In the genomic region with DNA sequence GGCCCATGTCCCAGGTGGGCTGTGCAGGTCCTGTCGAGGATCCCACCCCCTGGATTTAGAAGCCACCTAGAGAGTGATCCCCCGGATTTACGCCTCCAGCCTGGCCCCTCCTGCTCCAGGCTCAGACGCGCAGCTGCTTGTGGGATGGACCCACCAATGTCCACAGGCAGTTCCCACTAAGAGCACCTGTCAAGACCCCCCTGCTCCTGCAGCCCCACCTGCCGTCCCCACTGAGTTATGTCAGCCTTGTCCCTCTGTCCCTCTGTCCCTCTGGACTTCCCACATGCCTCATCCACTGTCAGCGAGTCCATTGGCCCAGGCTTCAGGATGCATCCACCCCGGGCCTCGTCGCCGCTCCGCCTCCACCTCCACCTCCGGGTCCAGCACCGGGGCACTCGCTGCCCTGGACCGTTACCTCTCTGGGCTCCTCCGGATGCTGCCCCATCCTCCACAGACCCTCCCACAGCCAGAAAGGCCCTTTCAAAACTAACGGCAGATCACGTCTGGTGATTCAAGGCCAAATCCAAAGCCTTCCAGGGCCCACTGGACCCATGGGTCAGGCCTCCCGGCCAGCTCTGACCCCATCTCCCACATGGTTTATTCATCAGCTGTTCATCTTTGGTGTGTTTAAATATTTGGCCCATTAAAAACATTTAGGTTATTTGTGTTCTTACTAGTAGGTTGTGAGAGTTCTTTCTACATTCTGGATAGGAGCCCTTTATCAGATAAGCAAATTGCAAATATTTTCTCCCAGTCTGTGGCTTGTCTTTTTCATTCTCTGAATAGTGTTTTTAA, we compare ENCODE assay signal across 16 cellular contexts. TPM values are rescaled to one million over a fixed set of nuclear protein-coding genes. Genes with fewer than 3 reads are reported as not detected.
A peak's percentile ranks its signal among the peaks of the same experiment; 100 is the strongest.
DNase-seq lines count a peak whose midpoint lies in the region; ATAC-seq and TF ChIP-seq lines count a peak whose summit lies in the region.
"Had no signal": no experiment of that assay in that cellular context is flagged by ENCODE, and none has a peak within 500 bp of the region (broad histone marks: within the 10 kb centered on the region; RNA-seq: fewer than 3 reads in every experiment).

No MANE protein-coding gene starts in this region.

- peaks cover 4% of the 10 kb centered on the region for H3K27me3 Mint-ChIP-seq in activated CD4-positive, alpha-beta T cell treated with anti-CD3 and anti-CD28 coated beads, Interleukin-2, amount 10 ng/mL, durations not matched to agents 24 days and 14 days

- H3K27ac Mint-ChIP-seq in activated CD4-positive, alpha-beta T cell treated with anti-CD3 and anti-CD28 coated beads, Interleukin-2, amount 10 ng/mL, durations not matched to agents 24 days and 14 days: no peak overlapping the region

- TF ChIP-seq EP300 in upper lobe of left lung (IDR thresholded peaks at IDR 0.05): no peak

- H3K9me3 Mint-ChIP-seq in activated CD4-positive, alpha-beta T cell treated with anti-CD3 and anti-CD28 coated beads, Interleukin-2, amount 10 ng/mL, durations not matched to agents 24 days and 14 days: peaks cover 9% of the 10 kb centered on the region

- TF ChIP-seq POLR2A in upper lobe of left lung (IDR thresholded peaks at IDR 0.05): no peak

- H3K4me3 ChIP-seq in fibroblast of villous mesenchyme (ENCODE audit: low read depth, low read length): no peak overlapping the region
- no peak overlapping the region for H3K4me3 ChIP-seq in lower lobe of right lung
- no peak overlapping the region for H3K4me3 ChIP-seq in upper lobe of left lung

- H3K36me3 Mint-ChIP-seq in activated CD4-positive, alpha-beta T cell treated with anti-CD3 and anti-CD28 coated beads, Interleukin-2, amount 10 ng/mL, durations not matched to agents 24 days and 14 days (ENCODE audit: low read depth): no peaks in the 10 kb centered on the region

- no peak overlapping the region for H3K27ac ChIP-seq in lower lobe of right lung
- peak overlapping the region in 1 of 4 donors; percentile 43 for H3K27ac ChIP-seq in upper lobe of left lung
- H3K27ac ChIP-seq: epithelial cell of prostate, foreskin keratinocyte, RWPE1 had no signal

- DNase-seq in activated effector memory CD4-positive, alpha-beta T cell treated with anti-CD3 and anti-CD28 coated beads, Interleukin-2, amount 50 U/mL, for 16 hours: peak; percentile 46
- DNase-seq in activated effector memory CD4-positive, alpha-beta T cell treated with Interleukin-2 at 50 U/mL for 16 hours: no peak
- peak; percentile 39 for DNase-seq in fibroblast of villous mesenchyme (ENCODE audit: low read depth)
- DNase-seq in lower lobe of right lung: peak; percentile 37
- peak; percentile 15 to 72 for DNase-seq in upper lobe of left lung
- no peak for DNase-seq in ureter (ENCODE audit: low spot score)
- no peak for DNase-seq in activated CD4-positive, alpha-beta T cell treated with anti-CD3 and anti-CD28 coated beads, Interleukin-2, amount 10 ng/mL, durations not matched to agents 24 days and 14 days
- DNase-seq: activated CD4-positive, alpha-beta T cell treated with anti-CD3 and anti-CD28 coated beads for 48 hours; amniotic stem cell; foreskin keratinocyte; NCI-H510A treated with DMSO at 0.1 percent for 48 hours; stimulated activated CD8-positive, alpha-beta memory T cell treated with anti-CD3 and anti-CD28 coated beads, Interleukin-4, amount 100 ng/mL, for 48 hours had no signal

- no peak overlapping the region for H3K4me3 Mint-ChIP-seq in activated CD4-positive, alpha-beta T cell treated with anti-CD3 and anti-CD28 coated beads, Interleukin-2, amount 10 ng/mL, durations not matched to agents 24 days and 14 days
- H3K4me3 Mint-ChIP-seq: nephron had no signal

- no peaks in the 10 kb centered on the region for H3K9me3 ChIP-seq in lower lobe of right lung
- no peaks in the 10 kb centered on the region for H3K9me3 ChIP-seq in upper lobe of left lung

- intact Hi-C loops in lower lobe of right lung (cut with DNase I): no loop called here
- intact Hi-C loops in activated CD4-positive, alpha-beta T cell treated with anti-CD3 and anti-CD28 coated beads, Interleukin-2, amount 10 ng/mL, durations not matched to agents 24 days and 14 days (cut with micrococcal nuclease): no loop called here

- H3K36me3 ChIP-seq in lower lobe of right lung (peaks cover 4% of the 10 kb centered on the region), upper lobe of left lung (no peaks in the 10 kb centered on the region)

- ATAC-seq in lower lobe of right lung (peak in 1 of 2 donors; percentile 34), upper lobe of left lung (ENCODE audit: low FRiP score in 2 of 2) (no peak), GM21367 (IDR thresholded peaks at IDR 0.05; ENCODE audit: unreplicated experiment) (no peak)
- ATAC-seq: foreskin keratinocyte had no signal

- WGBS in upper lobe of left lung, 2 donors: 77 to 79% methylated on average over 18 to 20 of the region's 20 CpGs

- TF ChIP-seq CTCF in fibroblast of villous mesenchyme (IDR thresholded peaks at IDR 0.05; ENCODE audit: insufficient read depth, low read depth, low read length) (no peak), lower lobe of right lung (IDR thresholded peaks at IDR 0.05) (no peak), upper lobe of left lung (IDR thresholded peaks at IDR 0.05) (no peak)

- no peaks in the 10 kb centered on the region for H3K4me1 Mint-ChIP-seq in activated CD4-positive, alpha-beta T cell treated with anti-CD3 and anti-CD28 coated beads, Interleukin-2, amount 10 ng/mL, durations not matched to agents 24 days and 14 days

- H3K27me3 ChIP-seq in lower lobe of right lung (ENCODE audit: low read depth) (no peaks in the 10 kb centered on the region), upper lobe of left lung (no peaks in the 10 kb centered on the region)

- H3K4me1 ChIP-seq in lower lobe of right lung (no peaks in the 10 kb centered on the region), upper lobe of left lung (no peaks in the 10 kb centered on the region)
- H3K4me1 ChIP-seq: foreskin keratinocyte had no signal

RNA-seq across cellular contexts. Expression of a gene that starts 28.3 kb away (rescaled TPM):
- total RNA-seq in fibroblast of villous mesenchyme (0.86 and 1.3 TPM in 2 replicates), lower lobe of right lung (15.5 TPM), upper lobe of left lung (10 to 100 TPM in 5 of 6 donors, 1 to 10 TPM in 1; 5.2 to 51.1 (median 19.7) TPM), ureter (17.5 TPM)
- 0.12 TPM in 1 of 2 replicates, not detected in the other for total RNA-seq in activated CD4-positive, alpha-beta T cell treated with anti-CD3 and anti-CD28 coated beads, Interleukin-2, amount 10 ng/mL, durations not matched to agents 24 days and 14 days
- total RNA-seq: foreskin keratinocyte had no signal

Comparison
In these comparisons a context has a peak if more than half of its experiments do, and no peak if none do; other contexts are left out.
1. DNase-seq: peak in activated effector memory CD4-positive, alpha-beta T cell treated with anti-CD3 and anti-CD28 coated beads, Interleukin-2, amount 50 U/mL, for 16 hours (single experiment), fibroblast of villous mesenchyme (single experiment), lower lobe of right lung (single experiment) and upper lobe of left lung (2 of 2); none in activated effector memory CD4-positive, alpha-beta T cell treated with Interleukin-2 at 50 U/mL for 16 hours (single experiment), ureter (single experiment) and activated CD4-positive, alpha-beta T cell treated with anti-CD3 and anti-CD28 coated beads, Interleukin-2, amount 10 ng/mL, durations not matched to agents 24 days and 14 days (single experiment).